9 cellular contexts compared by ENCODE assay signal in the genomic region with DNA sequence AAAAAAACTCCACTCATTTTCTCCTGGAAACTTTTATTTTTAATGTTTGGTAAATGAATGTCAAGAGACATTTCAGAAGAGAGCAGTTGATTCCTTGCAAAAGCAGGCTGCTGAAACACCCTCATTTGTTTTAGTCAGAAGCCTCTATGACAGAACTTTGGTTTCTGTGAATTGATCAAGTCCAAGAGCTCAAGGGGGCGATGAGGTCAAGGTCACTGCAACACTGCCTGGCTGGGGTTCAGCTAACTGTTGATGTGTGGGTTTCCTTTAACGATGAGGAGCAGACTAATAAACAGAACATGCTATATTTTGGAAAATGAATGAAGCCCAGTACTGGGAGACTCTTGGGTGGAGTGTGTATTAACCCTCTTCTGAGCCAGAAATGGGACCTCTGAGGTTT.
"Had no signal": no experiment of that assay in that cellular context is flagged by ENCODE, and none has a peak within 500 bp of the region (broad histone marks: within the 10 kb centered on the region; RNA-seq: fewer than 3 reads in every experiment).

No MANE protein-coding gene starts in this region.

- H3K4me1 Mint-ChIP-seq: GM23338 had no signal

- H2AFZ ChIP-seq: GM23248, GM23338 had no signal

- H3K36me3 ChIP-seq: HAP-1 had no signal

- DNase-seq: GM23248, GOT3, H7, H9, HCEC 1CT, HFFc6 had no signal

- ATAC-seq: GM23338, HCT116 had no signal

- H3K4me1 ChIP-seq: HAP-1 had no signal

- H3K27ac Mint-ChIP-seq: GM23338, H9, HFFc6 had no signal

- H3K9me3 Mint-ChIP-seq: GM23338, H9 had no signal

- H3K27ac ChIP-seq: GM23248 had no signal

- H3K4me2 ChIP-seq: GM23338 had no signal

- H3K4me3 Mint-ChIP-seq: GM23338, H9, HFFc6 had no signal

- H3K4me3 ChIP-seq: GM23248, GM23338, HAP-1 had no signal

- H3K9ac ChIP-seq: GM23248 had no signal
